In the genomic region with DNA sequence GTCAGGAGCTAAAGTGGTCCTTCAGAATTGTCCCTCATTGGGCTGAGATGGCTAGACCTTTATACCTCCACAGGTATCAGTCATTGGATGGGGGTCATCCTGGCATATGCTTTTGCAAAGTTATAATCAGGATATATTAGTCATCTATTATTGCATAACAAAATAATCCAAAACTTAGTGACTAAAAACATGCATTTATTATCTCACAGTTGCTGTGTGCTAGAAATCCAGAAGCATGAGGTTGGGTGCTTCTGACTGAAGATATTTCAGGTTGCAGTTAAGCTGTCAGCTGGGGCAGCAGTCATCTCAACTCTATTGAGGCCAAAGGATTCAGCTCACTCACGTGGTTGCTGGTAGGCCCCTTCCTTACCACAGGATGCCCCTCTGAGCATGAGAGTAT, we compare ENCODE assay signal across 35 cellular contexts. TPM values are rescaled to one million over a fixed set of nuclear protein-coding genes. Genes with fewer than 3 reads are reported as not detected.
A peak's percentile ranks its signal among the peaks of the same experiment; 100 is the strongest.
DNase-seq lines count a peak whose midpoint lies in the region; ATAC-seq and TF ChIP-seq lines count a peak whose summit lies in the region.
"Had no signal": no experiment of that assay in that cellular context is flagged by ENCODE, and none has a peak within 500 bp of the region (broad histone marks: within the 10 kb centered on the region; RNA-seq: fewer than 3 reads in every experiment).

No MANE protein-coding gene starts in this region.

- H3K9me3 ChIP-seq in IMR-90 (ENCODE audit: control insufficient read depth, insufficient read depth, low read length), result no peaks in the 10 kb centered on the region
- H3K9me3 ChIP-seq in osteoblast (ENCODE audit: low read depth, low read length), result no peaks in the 10 kb centered on the region
- H3K9me3 ChIP-seq: Caco-2, left lung, testis had no signal

- no peak overlapping the region for H3K4me3 ChIP-seq in IMR-90 (ENCODE audit: insufficient read depth, low read depth, low read length)
- H3K4me3 ChIP-seq in epithelial cell of esophagus (ENCODE audit: low read length), result no peak overlapping the region
- no peak overlapping the region for H3K4me3 ChIP-seq in osteoblast (ENCODE audit: insufficient read depth, low read length)
- H3K4me3 ChIP-seq: coronary artery, left lung, testis had no signal

- no peak overlapping the region for H3K56ac ChIP-seq in IMR-90 (ENCODE audit: extremely low read depth, insufficient read depth, low read length)

- intact Hi-C loops in IMR-90 (cut with micrococcal nuclease), result no loop called here

- H3K36me3 ChIP-seq in IMR-90 (ENCODE audit: control insufficient read depth, insufficient read depth, low read length) (peaks cover 6% of the 10 kb centered on the region), osteoblast (ENCODE audit: insufficient read depth, low read length) (peaks cover 10% of the 10 kb centered on the region)

- POLR2A ChIA-PET in IMR-90 (lab: Charles Lee; ENCODE audit: unreplicated experiment), result no interaction called here

- no peak overlapping the region for H3K23ac ChIP-seq in IMR-90 (ENCODE audit: low read depth, low read length)

- no peak overlapping the region for H3K9ac ChIP-seq in IMR-90 (ENCODE audit: low read depth, low read length)
- H3K9ac ChIP-seq: parathyroid adenoma had no signal

- H3K79me2 ChIP-seq in osteoblast (ENCODE audit: insufficient read depth, low read length), result no peaks in the 10 kb centered on the region
- H3K79me2 ChIP-seq: parathyroid adenoma had no signal

- no peaks in the 10 kb centered on the region for H3K9me1 ChIP-seq in IMR-90 (ENCODE audit: insufficient read depth, low read length)

- in situ Hi-C loops in IMR-90 (cut with MboI; ENCODE audit: low sequenced_read_pairs), result no loop called here

- H2BK5ac ChIP-seq in IMR-90 (ENCODE audit: low read depth, low read length, poor library complexity, severe bottlenecking), result no peak overlapping the region

- ATAC-seq in IMR-90 (ENCODE audit: low read depth) (peak; percentile 31), GM18868 (IDR thresholded peaks at IDR 0.05; ENCODE audit: unreplicated experiment) (no peak), HG02798 (IDR thresholded peaks at IDR 0.05; ENCODE audit: poor library complexity, unreplicated experiment) (no peak)
- no peak for ATAC-seq in stimulated activated naive CD8-positive, alpha-beta T cell treated with anti-CD3 and anti-CD28 coated beads, Interleukin-15, amount 100 ng/mL, for 72 hours
- no peak for ATAC-seq in activated T-cell treated with anti-CD3 and anti-CD28 coated beads, Interleukin-2, amount 50 U/mL, for 72 hours (replicated peaks in 1 of 2)
- ATAC-seq: activated naive CD4-positive, alpha-beta T cell treated with anti-CD3 and anti-CD28 coated beads, Interleukin-2, amount 50 U/mL, for 72 hours; left lung had no signal

- CTCF ChIA-PET in IMR-90 (lab: Yijun Ruan, JAX), result no interaction called here

- no peak overlapping the region for H2BK20ac ChIP-seq in IMR-90 (ENCODE audit: low read depth, low read length)

- H2AK5ac ChIP-seq in IMR-90 (ENCODE audit: low read depth, low read length), result no peak overlapping the region

- no peak for TF ChIP-seq POLR2A in IMR-90 (IDR thresholded peaks at IDR 0.05; ENCODE audit: low read depth, low read length)

- no peak overlapping the region for H2BK15ac ChIP-seq in IMR-90 (ENCODE audit: low read depth, low read length)

- H4K8ac ChIP-seq in IMR-90 (ENCODE audit: low read depth in 2 of 2, low read length in 2 of 2), result no peak overlapping the region

- no peak for TF ChIP-seq RAD21 in IMR-90 (IDR thresholded peaks at IDR 0.05; ENCODE audit: low read length)

- H3K4me1 Mint-ChIP-seq in stimulated activated naive CD8-positive, alpha-beta T cell treated with anti-CD3 and anti-CD28 coated beads, Interleukin-15, amount 100 ng/mL, for 72 hours, result no peaks in the 10 kb centered on the region
- no peaks in the 10 kb centered on the region for H3K4me1 Mint-ChIP-seq in activated T-cell treated with anti-CD3 and anti-CD28 coated beads, Interleukin-2, amount 50 U/mL, for 72 hours (ENCODE audit: low read depth)
- H3K4me1 Mint-ChIP-seq: activated CD4-positive, alpha-beta T cell treated with anti-CD3 and anti-CD28 coated beads, Interleukin-2, amount 10 ng/mL, durations not matched to agents 24 days and 14 days; immature natural killer cell; nephron progenitor cell had no signal

- WGBS in IMR-90 (ENCODE audit: extremely low coverage in 2 of 2, insufficient read length in 1 of 2), 2 experiments, result no CpG with 5 or more reads among the region's 1 CpG

- H2AFZ ChIP-seq in IMR-90 (replicated peaks; ENCODE audit: low read length, poor library complexity) (no peak overlapping the region), osteoblast (ENCODE audit: low read length) (no peak overlapping the region)
- H2AFZ ChIP-seq: parathyroid adenoma had no signal

- H3K4ac ChIP-seq in IMR-90 (ENCODE audit: low read depth, low read length), result no peak overlapping the region

- H3K27ac Mint-ChIP-seq in stimulated activated naive CD8-positive, alpha-beta T cell treated with anti-CD3 and anti-CD28 coated beads, Interleukin-15, amount 100 ng/mL, for 72 hours, result no peak overlapping the region
- H3K27ac Mint-ChIP-seq in activated T-cell treated with anti-CD3 and anti-CD28 coated beads, Interleukin-2, amount 50 U/mL, for 72 hours, result no peak overlapping the region
- H3K27ac Mint-ChIP-seq: activated CD4-positive, alpha-beta T cell treated with anti-CD3 and anti-CD28 coated beads, Interleukin-2, amount 10 ng/mL, durations not matched to agents 24 days and 14 days; activated naive CD4-positive, alpha-beta T cell treated with anti-CD3 and anti-CD28 coated beads, Interleukin-2, amount 50 U/mL, for 72 hours; immature natural killer cell; nephron progenitor cell had no signal

- no peak overlapping the region for H4K5ac ChIP-seq in IMR-90 (ENCODE audit: low read depth, low read length)

- peaks cover 2 to 10% of the 10 kb centered on the region in 2 donors for H3K36me3 Mint-ChIP-seq in activated T-cell treated with anti-CD3 and anti-CD28 coated beads, Interleukin-2, amount 50 U/mL, for 72 hours (ENCODE audit: insufficient read depth in 2 of 2)

- TF ChIP-seq CTCF in IMR-90 (conservative IDR thresholded peaks at IDR 0.05; ENCODE audit: low read depth, low read length), result no peak
- no peak for TF ChIP-seq CTCF in epithelial cell of esophagus (IDR thresholded peaks at IDR 0.05; ENCODE audit: insufficient read depth, low read depth, low read length, missing control alignments)
- TF ChIP-seq CTCF in osteoblast (IDR thresholded peaks at IDR 0.05; ENCODE audit: extremely low read depth, low read depth, low read length), result no peak

- H2BK120ac ChIP-seq in IMR-90 (ENCODE audit: low read depth, low read length), result no peak overlapping the region

- H3K27me3 Mint-ChIP-seq in stimulated activated naive CD8-positive, alpha-beta T cell treated with anti-CD3 and anti-CD28 coated beads, Interleukin-15, amount 100 ng/mL, for 72 hours, result no peaks in the 10 kb centered on the region
- H3K27me3 Mint-ChIP-seq in activated T-cell treated with anti-CD3 and anti-CD28 coated beads, Interleukin-2, amount 50 U/mL, for 72 hours (ENCODE audit: low read depth), result no peaks in the 10 kb centered on the region
- H3K27me3 Mint-ChIP-seq: activated CD4-positive, alpha-beta T cell treated with anti-CD3 and anti-CD28 coated beads, Interleukin-2, amount 10 ng/mL, durations not matched to agents 24 days and 14 days had no signal

- H3K18ac ChIP-seq in IMR-90 (ENCODE audit: low read depth, low read length), result no peak overlapping the region

- no peak overlapping the region for H3K14ac ChIP-seq in IMR-90 (replicated peaks; ENCODE audit: low read depth, low read length)

- no peak overlapping the region for H3K4me3 Mint-ChIP-seq in stimulated activated naive CD8-positive, alpha-beta T cell treated with anti-CD3 and anti-CD28 coated beads, Interleukin-15, amount 100 ng/mL, for 72 hours
- no peak overlapping the region for H3K4me3 Mint-ChIP-seq in activated T-cell treated with anti-CD3 and anti-CD28 coated beads, Interleukin-2, amount 50 U/mL, for 72 hours
- H3K4me3 Mint-ChIP-seq: activated CD4-positive, alpha-beta T cell treated with anti-CD3 and anti-CD28 coated beads, Interleukin-2, amount 10 ng/mL, durations not matched to agents 24 days and 14 days; CD14-positive monocyte; immature natural killer cell; nephron progenitor cell had no signal

- H3K4me1 ChIP-seq in IMR-90 (ENCODE audit: control insufficient read depth, insufficient read depth, low read length), result peaks cover 2% of the 10 kb centered on the region
- H3K4me1 ChIP-seq in osteoblast (ENCODE audit: insufficient read depth, low read length), result peaks cover 2% of the 10 kb centered on the region
- H3K4me1 ChIP-seq: left lung, parathyroid adenoma, testis had no signal

- H3K9me3 Mint-ChIP-seq in stimulated activated naive CD8-positive, alpha-beta T cell treated with anti-CD3 and anti-CD28 coated beads, Interleukin-15, amount 100 ng/mL, for 72 hours, result peaks cover 0 to 7% of the 10 kb centered on the region in 2 donors
- peaks cover 0 to 2% of the 10 kb centered on the region in 2 donors for H3K9me3 Mint-ChIP-seq in activated T-cell treated with anti-CD3 and anti-CD28 coated beads, Interleukin-2, amount 50 U/mL, for 72 hours
- H3K9me3 Mint-ChIP-seq: activated CD4-positive, alpha-beta T cell treated with anti-CD3 and anti-CD28 coated beads, Interleukin-2, amount 10 ng/mL, durations not matched to agents 24 days and 14 days; immature natural killer cell had no signal

- no peak overlapping the region for H4K91ac ChIP-seq in IMR-90 (ENCODE audit: insufficient read depth, low read depth, low read length)

- dilution Hi-C loops in IMR-90 (cut with HindIII; ENCODE audit: low sequenced_read_pairs, unreplicated experiment), result no loop called here

- no peaks in the 10 kb centered on the region for H3K27me3 ChIP-seq in IMR-90 (ENCODE audit: control insufficient read depth, insufficient read depth, low read length)
- H3K27me3 ChIP-seq in osteoblast (ENCODE audit: insufficient read depth, low read length), result no peaks in the 10 kb centered on the region
- H3K27me3 ChIP-seq: left lung, testis had no signal

- no peaks in the 10 kb centered on the region for H4K20me1 ChIP-seq in IMR-90 (ENCODE audit: insufficient read depth, low read length)
- no peaks in the 10 kb centered on the region for H4K20me1 ChIP-seq in osteoblast (ENCODE audit: insufficient read depth, low read length)

- no TSS peak for BruUV-seq in IMR-90 (replicated peaks; lab: Mats Ljungman, UMichigan)

- peak; percentile 8 for DNase-seq in EL
- DNase-seq in IMR-90, result peak; percentile 45
- peak; percentile 26 for DNase-seq in epithelial cell of esophagus (ENCODE audit: low read depth)
- DNase-seq in osteoblast (ENCODE audit: insufficient read length, low spot score, missing footprints), result peak; percentile 47
- no peak for DNase-seq in stimulated activated naive CD8-positive, alpha-beta T cell treated with anti-CD3 and anti-CD28 coated beads, Interleukin-15, amount 100 ng/mL, for 72 hours
- no peak for DNase-seq in activated T-cell treated with anti-CD3 and anti-CD28 coated beads, Interleukin-2, amount 50 U/mL, for 72 hours
- DNase-seq: activated CD4-positive, alpha-beta T cell treated with anti-CD3 and anti-CD28 coated beads, Interleukin-2, amount 10 ng/mL, durations not matched to agents 24 days and 14 days; activated effector memory CD4-positive, alpha-beta T cell treated with Interleukin-2 at 50 U/mL for 16 hours; activated T-cell treated with anti-CD3 and anti-CD28 coated beads for 4 hours; anterior cingulate cortex; Caco-2; effector memory CD4-positive, alpha-beta T cell; erythroblast; H7; immature natural killer cell; left lung; mesenchymal stem cell; NCI-H1092 treated with DMSO at 0.1 percent for 48 hours; NCI-H187; NCI-H2171; nephron progenitor cell; retina; RPMI8226; small intestine; stimulated activated naive CD4-positive, alpha-beta T cell treated with Interleukin-2 at 50 U/mL for 16 hours; T1000; testis; WERI-Rb-1 had no signal

- no peak overlapping the region for H3K27ac ChIP-seq in IMR-90 (ENCODE audit: insufficient read depth, low read length)
- no peak overlapping the region for H3K27ac ChIP-seq in osteoblast (ENCODE audit: low read depth, low read length)
- H3K27ac ChIP-seq: coronary artery, HL-60, left lung, parathyroid adenoma, testis, WERI-Rb-1 had no signal

- no peaks in the 10 kb centered on the region for H3K79me1 ChIP-seq in IMR-90 (ENCODE audit: low read depth in 1 of 2, low read length in 2 of 2)

- no peak overlapping the region for H2AK9ac ChIP-seq in IMR-90 (replicated peaks; ENCODE audit: low read depth, low read length, poor library complexity)

- H3K4me2 ChIP-seq in IMR-90 (ENCODE audit: low read depth, low read length) (no peak overlapping the region), osteoblast (ENCODE audit: insufficient read depth, low read length) (no peak overlapping the region)

RNA-seq across cellular contexts. Expression of gene INO80D, which starts 27.2 kb away (rescaled TPM):
- 4.5 and 5.0 TPM in 2 replicates for total RNA-seq in IMR-90 (2012; rRNA removed)
- polyA plus RNA-seq in IMR-90 (2012; rRNA removed), result 0.67 and 0.79 TPM in 2 replicates
- polyA plus RNA-seq in IMR-90 (2012; cell fraction: cytosol; rRNA removed), result 0.13 and 0.21 TPM in 2 replicates
- polyA plus RNA-seq in IMR-90 (2012; cell fraction: nucleus; rRNA removed; ENCODE audit: low replicate concordance), result 1.4 and 3.7 TPM in 2 replicates
- 9.0 and 10.6 TPM in 2 replicates for total RNA-seq in osteoblast
- total RNA-seq in activated T-cell treated with anti-CD3 and anti-CD28 coated beads, Interleukin-2, amount 50 U/mL, for 72 hours, result 10 to 100 TPM; 30.2 to 32.2 TPM

RNA-seq across cellular contexts. Expression of gene NDUFS1, which starts 46.1 kb away (rescaled TPM):
- 118 and 187 TPM in 2 replicates for total RNA-seq in IMR-90 (2012; rRNA removed)
- 58.8 and 72.1 TPM in 2 replicates for polyA plus RNA-seq in IMR-90 (2012; rRNA removed)
- polyA plus RNA-seq in IMR-90 (2012; cell fraction: cytosol; rRNA removed), result 15.5 and 28.2 TPM in 2 replicates
- 10.1 and 47.4 TPM in 2 replicates for polyA plus RNA-seq in IMR-90 (2012; cell fraction: nucleus; rRNA removed; ENCODE audit: low replicate concordance)
- 86.6 and 98.4 TPM in 2 replicates for total RNA-seq in osteoblast
- 10 to 100 TPM; 72.2 to 90.2 TPM for total RNA-seq in activated T-cell treated with anti-CD3 and anti-CD28 coated beads, Interleukin-2, amount 50 U/mL, for 72 hours

RNA-seq across cellular contexts. Expression of gene EEF1B2, which starts 46.5 kb away (rescaled TPM):
- total RNA-seq in IMR-90 (2012; rRNA removed) (574 and 672 TPM in 2 replicates), osteoblast (442 and 563 TPM in 2 replicates)
- 751 and 815 TPM in 2 replicates for polyA plus RNA-seq in IMR-90 (2012; rRNA removed)
- 650 and 801 TPM in 2 replicates for polyA plus RNA-seq in IMR-90 (2012; cell fraction: cytosol; rRNA removed)
- polyA plus RNA-seq in IMR-90 (2012; cell fraction: nucleus; rRNA removed; ENCODE audit: low replicate concordance), result 184 and 306 TPM in 2 replicates
- 1,000 to 10,000 TPM; 1,092 to 1,125 TPM for total RNA-seq in activated T-cell treated with anti-CD3 and anti-CD28 coated beads, Interleukin-2, amount 50 U/mL, for 72 hours

Comparison
In these comparisons a context has a peak if more than half of its experiments do, and no peak if none do; other contexts are left out.
1. DNase-seq: peak in EL (single experiment), IMR-90 (single experiment), epithelial cell of esophagus (single experiment) and osteoblast (single experiment); none in stimulated activated naive CD8-positive, alpha-beta T cell treated with anti-CD3 and anti-CD28 coated beads, Interleukin-15, amount 100 ng/mL, for 72 hours (0 of 2) and activated T-cell treated with anti-CD3 and anti-CD28 coated beads, Interleukin-2, amount 50 U/mL, for 72 hours (0 of 2).